In genomic region chr11:126432065-126432461, GRCh38 we compare ENCODE assay signal across 18 cellular contexts.
A peak's percentile ranks its signal among the peaks of the same experiment; 100 is the strongest.
DNase-seq lines count a peak whose midpoint lies in the region; ATAC-seq and TF ChIP-seq lines count a peak whose summit lies in the region.
"Had no signal": no experiment of that assay in that cellular context is flagged by ENCODE, and none has a peak within 500 bp of the region (broad histone marks: within the 10 kb centered on the region; RNA-seq: fewer than 3 reads in every experiment).

No MANE protein-coding gene starts in this region.

- H3K27ac ChIP-seq in GM23248 (peak overlapping the region; percentile 77), adrenal gland (peak overlapping the region; percentile 50 to 95 (median 91)), lower lobe of right lung (peak overlapping the region; percentile 62), smooth muscle cell (ENCODE audit: low read depth) (peak overlapping the region; percentile 73)

- H3K9me3 ChIP-seq in GM23248 (ENCODE audit: low read depth) = no peaks in the 10 kb centered on the region
- H3K9me3 ChIP-seq in adrenal gland (replicated peaks in 1 of 3) = no peaks in the 10 kb centered on the region
- H3K9me3 ChIP-seq in lower lobe of right lung = no peaks in the 10 kb centered on the region
- H3K9me3 ChIP-seq in smooth muscle cell (replicated peaks; ENCODE audit: low read depth) = no peaks in the 10 kb centered on the region
- H3K9me3 ChIP-seq: gastrocnemius medialis had no signal

- TF ChIP-seq CTCF in adrenal gland (IDR thresholded peaks at IDR 0.05) (no peak), lower lobe of right lung (IDR thresholded peaks at IDR 0.05) (no peak), smooth muscle cell (IDR thresholded peaks at IDR 0.05; ENCODE audit: borderline replicate concordance, insufficient read depth, poor library complexity, severe bottlenecking) (no peak), GM10248 (IDR thresholded peaks at IDR 0.05; ENCODE audit: control extremely low read depth, extremely low read depth, low read depth, missing control alignments) (no peak)

- intact Hi-C loops in adrenal gland (cut with DNase I) = loop anchor here (10.0 kb wide), 1 partner anchor 117 kb away; no protein-coding TSS in a partner anchor
- intact Hi-C loops in lower lobe of right lung (cut with DNase I) = no loop called here

- 0 out of 2 replicates have a peak, but pooled peaks cover 8% of the 10 kb centered on the region for H3F3A ChIP-seq in GM23248 (ENCODE audit: insufficient read depth)
- no peaks in the 10 kb centered on the region for H3F3A ChIP-seq in smooth muscle cell (ENCODE audit: low read depth)

- H3K27me3 Mint-ChIP-seq in T-helper 2 cell treated with Interferon-gamma antibody and Interleukin-4, amounts not matched to agents 5 μg/mL and 100 μg/mL, for 36 hours (ENCODE audit: low read depth) = no peaks in the 10 kb centered on the region
- H3K27me3 Mint-ChIP-seq: activated naive CD8-positive, alpha-beta T cell treated with anti-CD3 and anti-CD28 coated beads, Interleukin-2, amount 10 ng/mL, durations not matched to agents 7 days and 5 days; central memory CD8-positive, alpha-beta T cell had no signal

- H3K36me3 ChIP-seq in GM23248 (ENCODE audit: low read depth) (no peaks in the 10 kb centered on the region), adrenal gland (replicated peaks in 1 of 2) (no peaks in the 10 kb centered on the region), lower lobe of right lung (no peaks in the 10 kb centered on the region), smooth muscle cell (ENCODE audit: low read depth) (no peaks in the 10 kb centered on the region)
- H3K36me3 ChIP-seq: gastrocnemius medialis had no signal

- TF ChIP-seq POLR2A in adrenal gland (IDR thresholded peaks at IDR 0.05) = no peak

- no peaks in the 10 kb centered on the region for H3K27me3 ChIP-seq in GM23248 (replicated peaks; ENCODE audit: insufficient read depth)
- H3K27me3 ChIP-seq in adrenal gland = no peaks in the 10 kb centered on the region
- no peaks in the 10 kb centered on the region for H3K27me3 ChIP-seq in lower lobe of right lung (ENCODE audit: low read depth)
- no peaks in the 10 kb centered on the region for H3K27me3 ChIP-seq in smooth muscle cell (ENCODE audit: low read depth)
- H3K27me3 ChIP-seq: gastrocnemius medialis had no signal

- H3K4me1 Mint-ChIP-seq in T-helper 2 cell treated with Interferon-gamma antibody and Interleukin-4, amounts not matched to agents 5 μg/mL and 100 μg/mL, for 36 hours (ENCODE audit: low read depth) = no peaks in the 10 kb centered on the region
- H3K4me1 Mint-ChIP-seq: activated naive CD8-positive, alpha-beta T cell treated with anti-CD3 and anti-CD28 coated beads, Interleukin-2, amount 10 ng/mL, durations not matched to agents 7 days and 5 days; central memory CD8-positive, alpha-beta T cell had no signal

- H4K20me1 ChIP-seq in GM23248 (ENCODE audit: insufficient read depth) = no peaks in the 10 kb centered on the region
- no peaks in the 10 kb centered on the region for H4K20me1 ChIP-seq in smooth muscle cell (ENCODE audit: low read depth)

- no peaks in the 10 kb centered on the region for H3K36me3 Mint-ChIP-seq in T-helper 2 cell treated with Interferon-gamma antibody and Interleukin-4, amounts not matched to agents 5 μg/mL and 100 μg/mL, for 36 hours (ENCODE audit: low read depth)
- H3K36me3 Mint-ChIP-seq: activated naive CD8-positive, alpha-beta T cell treated with anti-CD3 and anti-CD28 coated beads, Interleukin-2, amount 10 ng/mL, durations not matched to agents 7 days and 5 days; stimulated activated effector memory CD8-positive, alpha-beta T cell treated with anti-CD3 and anti-CD28 coated beads, Interleukin-12 subunit alpha, Interleukin-12 subunit beta, amount 100 ng/mL, for 72 hours had no signal

- H3K27ac Mint-ChIP-seq in T-helper 2 cell treated with Interferon-gamma antibody and Interleukin-4, amounts not matched to agents 5 μg/mL and 100 μg/mL, for 36 hours = no peak overlapping the region
- H3K27ac Mint-ChIP-seq: activated naive CD8-positive, alpha-beta T cell treated with anti-CD3 and anti-CD28 coated beads, Interleukin-2, amount 10 ng/mL, durations not matched to agents 7 days and 5 days; stimulated activated effector memory CD8-positive, alpha-beta T cell treated with anti-CD3 and anti-CD28 coated beads, Interleukin-12 subunit alpha, Interleukin-12 subunit beta, amount 100 ng/mL, for 72 hours had no signal

- H3K4me1 ChIP-seq in GM23248 (ENCODE audit: insufficient read depth) (peaks cover 22% of the 10 kb centered on the region), adrenal gland (replicated peaks in 1 of 2) (peaks cover 18 to 29% of the 10 kb centered on the region in 2 donors), lower lobe of right lung (peaks cover 28% of the 10 kb centered on the region), smooth muscle cell (ENCODE audit: low read depth) (peaks cover 22% of the 10 kb centered on the region)

- H3K4me3 Mint-ChIP-seq in T-helper 2 cell treated with Interferon-gamma antibody and Interleukin-4, amounts not matched to agents 5 μg/mL and 100 μg/mL, for 36 hours = no peak overlapping the region
- H3K4me3 Mint-ChIP-seq: activated naive CD8-positive, alpha-beta T cell treated with anti-CD3 and anti-CD28 coated beads, Interleukin-2, amount 10 ng/mL, durations not matched to agents 7 days and 5 days; central memory CD8-positive, alpha-beta T cell; stimulated activated effector memory CD8-positive, alpha-beta T cell treated with anti-CD3 and anti-CD28 coated beads, Interleukin-12 subunit alpha, Interleukin-12 subunit beta, amount 100 ng/mL, for 72 hours had no signal

- 8 to 12% methylated on average over 3 of the region's 3 CpGs for WGBS in GM23248 (ENCODE audit: low coverage in 1 of 2, low lambda C conversion rate in 2 of 2, missing lambda C conversion rate in 2 of 2), 2 experiments
- WGBS in adrenal gland, 4 donors = 19 to 42% (median 33%) methylated on average over 3 of the region's 3 CpGs
- 93% methylated on average over 3 of the region's 3 CpGs for WGBS in smooth muscle cell (ENCODE audit: low lambda C conversion rate)

- H3K9me2 ChIP-seq in GM23248 (ENCODE audit: insufficient read depth) = no peaks in the 10 kb centered on the region

- peak overlapping the region; percentile 67 for H3K9ac ChIP-seq in GM23248
- H3K9ac ChIP-seq in smooth muscle cell (ENCODE audit: low read depth) = peak overlapping the region; percentile 24

- CTCF ChIA-PET in GM10248 (lab: Yijun Ruan, JAX) = interaction anchor here (3.7 to 4.9 kb wide), 2 partner anchors 9 to 49 kb away, joined by 13 to 33 read pairs; no protein-coding TSS in a partner anchor

- H3K79me2 ChIP-seq in GM23248 (ENCODE audit: insufficient read depth) = no peaks in the 10 kb centered on the region
- no peaks in the 10 kb centered on the region for H3K79me2 ChIP-seq in smooth muscle cell (ENCODE audit: low read depth)

- H3K4me3 ChIP-seq in GM23248 (peak overlapping the region; percentile 30), adrenal gland (no peak overlapping the region), lower lobe of right lung (no peak overlapping the region), smooth muscle cell (no peak overlapping the region)
- H3K4me3 ChIP-seq: gastrocnemius medialis had no signal

- H3K9me3 Mint-ChIP-seq in T-helper 2 cell treated with Interferon-gamma antibody and Interleukin-4, amounts not matched to agents 5 μg/mL and 100 μg/mL, for 36 hours = no peaks in the 10 kb centered on the region
- H3K9me3 Mint-ChIP-seq: activated naive CD8-positive, alpha-beta T cell treated with anti-CD3 and anti-CD28 coated beads, Interleukin-2, amount 10 ng/mL, durations not matched to agents 7 days and 5 days; central memory CD8-positive, alpha-beta T cell; stimulated activated effector memory CD8-positive, alpha-beta T cell treated with anti-CD3 and anti-CD28 coated beads, Interleukin-12 subunit alpha, Interleukin-12 subunit beta, amount 100 ng/mL, for 72 hours had no signal

- POLR2A ChIA-PET in GM10248 (lab: Yijun Ruan, JAX) = no interaction called here

- peak in 1 of 2 donors; percentile 2 for ATAC-seq in lower lobe of right lung
- ATAC-seq: stimulated activated effector memory CD8-positive, alpha-beta T cell treated with anti-CD3 and anti-CD28 coated beads, Interleukin-12 subunit alpha, Interleukin-12 subunit beta, amount 100 ng/mL, for 72 hours had no signal

- peak; percentile 26 for DNase-seq in GM23248
- DNase-seq in adrenal gland = no peak
- DNase-seq in lower lobe of right lung = no peak
- no peak for DNase-seq in smooth muscle cell (lab: John Stamatoyannopoulos, UW; ENCODE audit: unreplicated experiment)
- no peak for DNase-seq in DMS153 treated with DMSO at 0.1 percent for 48 hours (lab: John Stamatoyannopoulos, UW; ENCODE audit: unreplicated experiment)
- no peak for DNase-seq in GM10248 (ENCODE audit: extremely low spot score)
- no peak for DNase-seq in NCI-H146 treated with DMSO at 0.1 percent for 48 hours (lab: John Stamatoyannopoulos, UW; ENCODE audit: unreplicated experiment)
- DNase-seq in T-helper 2 cell treated with Interferon-gamma antibody and Interleukin-4, amounts not matched to agents 5 μg/mL and 100 μg/mL, for 36 hours (ENCODE audit: low spot score) = no peak
- DNase-seq: activated CD4-positive, alpha-beta T cell treated with anti-CD3 and anti-CD28 coated beads for 48 hours; activated naive CD8-positive, alpha-beta T cell treated with anti-CD3 and anti-CD28 coated beads, Interleukin-2, amount 10 ng/mL, durations not matched to agents 7 days and 5 days; activated T-cell treated with anti-CD3 and anti-CD28 coated beads, Interleukin-2, amount 50 U/mL, for 1 hour; NCI-H1694; NK-92 treated with Interleukin-12 subunit alpha and Interleukin-12 subunit beta, amount 100 ng/mL, for 24 hours; small intestine; T1000 had no signal

- H3K4me2 ChIP-seq in GM23248 (ENCODE audit: unreplicated experiment) (peak overlapping the region; percentile 55), smooth muscle cell (peak overlapping the region; percentile 11)

- H2AFZ ChIP-seq in GM23248 (peak overlapping the region; percentile 81), smooth muscle cell (ENCODE audit: low read depth) (no peak overlapping the region)

- in situ Hi-C loops in GM23248 (cut with MboI) = loop anchor here (25.0 kb wide), 1 partner anchor 905 kb away; no protein-coding TSS in a partner anchor
